Comparison of ENCODE assay signal across 1 cellular context in the genomic region with DNA sequence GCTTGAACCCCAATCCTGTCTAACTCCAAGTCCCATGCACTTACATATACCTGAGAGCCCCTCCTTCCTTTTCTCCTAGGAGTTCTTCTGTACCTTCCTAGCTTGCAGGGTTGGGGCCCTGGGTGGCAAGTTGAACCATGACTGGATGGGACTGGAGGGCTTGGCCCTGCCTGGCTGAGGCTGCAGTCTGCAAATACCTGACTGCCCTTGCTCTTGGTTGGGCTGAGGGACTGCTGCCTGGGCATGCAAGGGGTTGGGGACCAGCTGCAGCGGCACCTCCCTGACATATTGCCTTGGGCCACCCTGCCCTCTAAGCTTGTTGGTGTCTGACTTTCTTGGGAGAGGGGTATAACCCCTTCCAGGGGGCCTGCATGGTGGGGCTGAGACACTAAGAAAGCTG.
TF ChIP-seq lines count a peak whose summit lies in the region.

No MANE protein-coding gene starts in this region.

TF ChIP-seq in WTC11, 78 proteins besides CTCF, POLR2A, EP300 and RAD21:
- TF ChIP-seq, protein P1, sequence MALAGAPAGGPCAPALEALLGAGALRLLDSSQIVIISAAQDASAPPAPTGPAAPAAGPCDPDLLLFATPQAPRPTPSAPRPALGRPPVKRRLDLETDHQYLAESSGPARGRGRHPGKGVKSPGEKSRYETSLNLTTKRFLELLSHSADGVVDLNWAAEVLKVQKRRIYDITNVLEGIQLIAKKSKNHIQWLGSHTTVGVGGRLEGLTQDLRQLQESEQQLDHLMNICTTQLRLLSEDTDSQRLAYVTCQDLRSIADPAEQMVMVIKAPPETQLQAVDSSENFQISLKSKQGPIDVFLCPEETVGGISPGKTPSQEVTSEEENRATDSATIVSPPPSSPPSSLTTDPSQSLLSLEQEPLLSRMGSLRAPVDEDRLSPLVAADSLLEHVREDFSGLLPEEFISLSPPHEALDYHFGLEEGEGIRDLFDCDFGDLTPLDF (CRISPR knock-in tag; IDR thresholded peaks at IDR 0.05) = no peak
- TF ChIP-seq NR3C1 (CRISPR knock-in tag; conservative IDR thresholded peaks at IDR 0.05; ENCODE audit: low read depth) (no peak), HMGA2 (CRISPR knock-in tag; IDR thresholded peaks at IDR 0.05) (no peak), NFYB (CRISPR knock-in tag; conservative IDR thresholded peaks at IDR 0.05; ENCODE audit: low read depth) (no peak), NFATC4 (CRISPR knock-in tag; IDR thresholded peaks at IDR 0.05) (no peak)
- TF ChIP-seq, protein P2, sequence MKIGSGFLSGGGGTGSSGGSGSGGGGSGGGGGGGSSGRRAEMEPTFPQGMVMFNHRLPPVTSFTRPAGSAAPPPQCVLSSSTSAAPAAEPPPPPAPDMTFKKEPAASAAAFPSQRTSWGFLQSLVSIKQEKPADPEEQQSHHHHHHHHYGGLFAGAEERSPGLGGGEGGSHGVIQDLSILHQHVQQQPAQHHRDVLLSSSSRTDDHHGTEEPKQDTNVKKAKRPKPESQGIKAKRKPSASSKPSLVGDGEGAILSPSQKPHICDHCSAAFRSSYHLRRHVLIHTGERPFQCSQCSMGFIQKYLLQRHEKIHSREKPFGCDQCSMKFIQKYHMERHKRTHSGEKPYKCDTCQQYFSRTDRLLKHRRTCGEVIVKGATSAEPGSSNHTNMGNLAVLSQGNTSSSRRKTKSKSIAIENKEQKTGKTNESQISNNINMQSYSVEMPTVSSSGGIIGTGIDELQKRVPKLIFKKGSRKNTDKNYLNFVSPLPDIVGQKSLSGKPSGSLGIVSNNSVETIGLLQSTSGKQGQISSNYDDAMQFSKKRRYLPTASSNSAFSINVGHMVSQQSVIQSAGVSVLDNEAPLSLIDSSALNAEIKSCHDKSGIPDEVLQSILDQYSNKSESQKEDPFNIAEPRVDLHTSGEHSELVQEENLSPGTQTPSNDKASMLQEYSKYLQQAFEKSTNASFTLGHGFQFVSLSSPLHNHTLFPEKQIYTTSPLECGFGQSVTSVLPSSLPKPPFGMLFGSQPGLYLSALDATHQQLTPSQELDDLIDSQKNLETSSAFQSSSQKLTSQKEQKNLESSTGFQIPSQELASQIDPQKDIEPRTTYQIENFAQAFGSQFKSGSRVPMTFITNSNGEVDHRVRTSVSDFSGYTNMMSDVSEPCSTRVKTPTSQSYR (CRISPR knock-in tag; IDR thresholded peaks at IDR 0.05) = no peak
- TF ChIP-seq, protein P3, sequence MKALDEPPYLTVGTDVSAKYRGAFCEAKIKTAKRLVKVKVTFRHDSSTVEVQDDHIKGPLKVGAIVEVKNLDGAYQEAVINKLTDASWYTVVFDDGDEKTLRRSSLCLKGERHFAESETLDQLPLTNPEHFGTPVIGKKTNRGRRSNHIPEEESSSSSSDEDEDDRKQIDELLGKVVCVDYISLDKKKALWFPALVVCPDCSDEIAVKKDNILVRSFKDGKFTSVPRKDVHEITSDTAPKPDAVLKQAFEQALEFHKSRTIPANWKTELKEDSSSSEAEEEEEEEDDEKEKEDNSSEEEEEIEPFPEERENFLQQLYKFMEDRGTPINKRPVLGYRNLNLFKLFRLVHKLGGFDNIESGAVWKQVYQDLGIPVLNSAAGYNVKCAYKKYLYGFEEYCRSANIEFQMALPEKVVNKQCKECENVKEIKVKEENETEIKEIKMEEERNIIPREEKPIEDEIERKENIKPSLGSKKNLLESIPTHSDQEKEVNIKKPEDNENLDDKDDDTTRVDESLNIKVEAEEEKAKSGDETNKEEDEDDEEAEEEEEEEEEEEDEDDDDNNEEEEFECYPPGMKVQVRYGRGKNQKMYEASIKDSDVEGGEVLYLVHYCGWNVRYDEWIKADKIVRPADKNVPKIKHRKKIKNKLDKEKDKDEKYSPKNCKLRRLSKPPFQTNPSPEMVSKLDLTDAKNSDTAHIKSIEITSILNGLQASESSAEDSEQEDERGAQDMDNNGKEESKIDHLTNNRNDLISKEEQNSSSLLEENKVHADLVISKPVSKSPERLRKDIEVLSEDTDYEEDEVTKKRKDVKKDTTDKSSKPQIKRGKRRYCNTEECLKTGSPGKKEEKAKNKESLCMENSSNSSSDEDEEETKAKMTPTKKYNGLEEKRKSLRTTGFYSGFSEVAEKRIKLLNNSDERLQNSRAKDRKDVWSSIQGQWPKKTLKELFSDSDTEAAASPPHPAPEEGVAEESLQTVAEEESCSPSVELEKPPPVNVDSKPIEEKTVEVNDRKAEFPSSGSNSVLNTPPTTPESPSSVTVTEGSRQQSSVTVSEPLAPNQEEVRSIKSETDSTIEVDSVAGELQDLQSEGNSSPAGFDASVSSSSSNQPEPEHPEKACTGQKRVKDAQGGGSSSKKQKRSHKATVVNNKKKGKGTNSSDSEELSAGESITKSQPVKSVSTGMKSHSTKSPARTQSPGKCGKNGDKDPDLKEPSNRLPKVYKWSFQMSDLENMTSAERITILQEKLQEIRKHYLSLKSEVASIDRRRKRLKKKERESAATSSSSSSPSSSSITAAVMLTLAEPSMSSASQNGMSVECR (CRISPR knock-in tag; IDR thresholded peaks at IDR 0.05; ENCODE audit: borderline replicate concordance) = no peak
